13 cellular contexts compared by ENCODE assay signal in genomic region chr9:71760901-71761300, GRCh38. TPM values are rescaled to one million over a fixed set of nuclear protein-coding genes. Genes with fewer than 3 reads are reported as not detected.
DNase-seq lines count a peak whose midpoint lies in the region; ATAC-seq and TF ChIP-seq lines count a peak whose summit lies in the region.
"Had no signal": no experiment of that assay in that cellular context is flagged by ENCODE, and none has a peak within 500 bp of the region (broad histone marks: within the 10 kb centered on the region; RNA-seq: fewer than 3 reads in every experiment).

No MANE protein-coding gene starts in this region.

- no peak overlapping the region for H3K27ac ChIP-seq in left ventricle myocardium inferior (replicated peaks)
- H3K27ac ChIP-seq: HL-60 had no signal

- H3K27ac Mint-ChIP-seq in type B pancreatic cell = peak overlapping the region; percentile 80
- H3K27ac Mint-ChIP-seq: T-helper 2 cell treated with Interferon-gamma antibody and Interleukin-4, amounts not matched to agents 5 μg/mL and 100 μg/mL, for 36 hours had no signal

- ATAC-seq in Right ventricle myocardium superior (ENCODE audit: poor library complexity) = peak; percentile 46
- ATAC-seq in HG03469 (IDR thresholded peaks at IDR 0.05; ENCODE audit: unreplicated experiment) = no peak
- no peak for ATAC-seq in GM18873 (IDR thresholded peaks at IDR 0.05; ENCODE audit: low FRiP score, unreplicated experiment)

- H3K4me3 ChIP-seq in left ventricle myocardium inferior = no peak overlapping the region

- no peaks in the 10 kb centered on the region for H3K36me3 Mint-ChIP-seq in type B pancreatic cell

- TF ChIP-seq CTCF in left ventricle myocardium inferior (IDR thresholded peaks at IDR 0.05; ENCODE audit: borderline replicate concordance) = no peak
- no peak for TF ChIP-seq CTCF in type B pancreatic cell (conservative IDR thresholded peaks at IDR 0.05)

- H3K27me3 Mint-ChIP-seq in type B pancreatic cell = no peaks in the 10 kb centered on the region

- H3K27me3 ChIP-seq in left ventricle myocardium inferior (ENCODE audit: low read depth) = no peaks in the 10 kb centered on the region

- H3K4me1 ChIP-seq in left ventricle myocardium inferior = peaks cover 41% of the 10 kb centered on the region

- H3K36me3 ChIP-seq in left ventricle myocardium inferior = no peaks in the 10 kb centered on the region

- no peaks in the 10 kb centered on the region for H3K9me3 Mint-ChIP-seq in type B pancreatic cell
- H3K9me3 Mint-ChIP-seq: T-helper 2 cell treated with Interferon-gamma antibody and Interleukin-4, amounts not matched to agents 5 μg/mL and 100 μg/mL, for 36 hours had no signal

- H3K4me1 Mint-ChIP-seq in type B pancreatic cell (ENCODE audit: unreplicated experiment) = peaks cover 66% of the 10 kb centered on the region

- no peaks in the 10 kb centered on the region for H3K9me3 ChIP-seq in left ventricle myocardium inferior (replicated peaks)

- H3K4me3 Mint-ChIP-seq in type B pancreatic cell = peak overlapping the region; percentile 76
- H3K4me3 Mint-ChIP-seq: T-helper 2 cell treated with Interferon-gamma antibody and Interleukin-4, amounts not matched to agents 5 μg/mL and 100 μg/mL, for 36 hours had no signal

- intact Hi-C loops in Right ventricle myocardium superior (cut with DNase I) (loop anchor here (10.0 kb wide), 1 partner anchor 156 kb away; no protein-coding TSS in a partner anchor), left ventricle myocardium inferior (cut with micrococcal nuclease) (loop anchor here (10.0 kb wide), 1 partner anchor 156 kb away; no protein-coding TSS in a partner anchor)

- DNase-seq in Right ventricle myocardium superior (no peak), left ventricle myocardium inferior (no peak), SW480 (ENCODE audit: low spot score) (peak; percentile 18), left kidney (ENCODE audit: low read depth, low spot score) (peak; percentile 52), type B pancreatic cell (ENCODE audit: extremely low spot score, unreplicated experiment) (no peak), NCI-H2081 treated with DMSO at 0.1 percent for 48 hours (lab: John Stamatoyannopoulos, UW) (no peak)
- DNase-seq: activated effector memory CD4-positive, alpha-beta T cell treated with anti-CD3 and anti-CD28 coated beads, Interleukin-2, amount 50 U/mL, for 16 hours; COR-L47; NCI-H226 had no signal

RNA-seq across cellular contexts. Expression of gene CEMIP2, which starts 7.4 kb away (rescaled TPM):
- total RNA-seq in Right ventricle myocardium superior = 7.9 TPM
- total RNA-seq in left ventricle myocardium inferior = 11.7 TPM
- 58.1 and 97.7 TPM in 2 replicates for total RNA-seq in type B pancreatic cell (ENCODE audit: low replicate concordance)

Comparison
In these comparisons a context has a peak if more than half of its experiments do, and no peak if none do; other contexts are left out.
1. DNase-seq: peak in SW480 (single experiment) and left kidney (single experiment); none in Right ventricle myocardium superior (single experiment), left ventricle myocardium inferior (single experiment), type B pancreatic cell (single experiment) and NCI-H2081 treated with DMSO at 0.1 percent for 48 hours (single experiment).